Comparison of ENCODE assay signal across 18 cellular contexts in the genomic region with DNA sequence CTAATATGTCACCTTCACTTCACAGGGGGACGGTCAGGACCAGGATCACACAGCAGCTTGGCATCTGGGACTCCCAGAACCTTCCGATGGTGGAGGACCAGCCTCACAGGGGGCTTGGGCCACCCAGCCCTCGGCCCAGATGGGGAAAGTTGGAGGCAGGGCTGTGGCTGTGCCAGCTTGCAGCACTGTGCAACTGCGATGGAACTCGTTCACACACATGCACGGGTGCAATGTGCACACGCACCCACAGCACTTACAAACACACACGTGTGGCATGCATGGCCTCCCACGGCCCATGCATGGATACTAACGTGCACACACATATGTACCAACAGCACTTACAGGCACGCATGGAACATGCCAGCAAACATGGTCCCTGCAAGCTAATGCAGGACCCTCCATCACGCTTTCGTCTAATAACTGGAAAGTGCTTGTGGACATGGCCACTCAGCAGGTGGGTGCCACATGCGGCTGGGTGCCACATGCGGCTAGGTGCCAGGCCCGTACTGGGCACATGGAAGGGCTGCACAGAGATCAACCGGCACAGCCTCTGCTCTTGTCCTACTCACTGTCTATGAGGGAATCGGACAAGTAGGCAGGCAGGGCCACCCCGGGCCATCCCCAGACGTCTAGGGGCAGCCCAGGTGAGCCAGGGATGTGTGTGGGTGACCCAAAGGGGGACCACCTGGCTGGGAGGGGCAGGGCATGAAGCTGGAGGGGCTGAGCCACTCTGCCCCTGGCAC.
"Had no signal": no experiment of that assay in that cellular context is flagged by ENCODE, and none has a peak within 500 bp of the region (broad histone marks: within the 10 kb centered on the region; RNA-seq: fewer than 3 reads in every experiment).

No MANE protein-coding gene starts in this region.

- H3K4me3 ChIP-seq: coronary artery, lung, ovary, right atrium auricular region had no signal

- FAIRE-seq: endothelial cell of umbilical vein, small intestine, urothelium cell line had no signal

- H3K27me3 ChIP-seq: foreskin keratinocyte, ovary, right atrium auricular region had no signal

- ATAC-seq: foreskin keratinocyte, left lobe of liver had no signal

- H3K9me3 ChIP-seq: ovary, right atrium auricular region had no signal

- DNase-seq: effector CD4-positive, alpha-beta T cell; erythroblast; foreskin keratinocyte; hippocampal formation; kidney glomerular epithelial cell; mesenchymal stem cell; midbrain; naive B cell; ovary; small intestine; stimulated activated CD4-positive, alpha-beta T cell treated with anti-CD3 and anti-CD28 coated beads, Interleukin-12 subunit alpha, Interleukin-12 subunit beta, amount 100 ng/mL, for 4 hours; stimulated activated naive CD4-positive, alpha-beta T cell treated with Interleukin-2 at 50 U/mL for 16 hours had no signal

- H3K27ac ChIP-seq: coronary artery, foreskin keratinocyte, ovary, right atrium auricular region had no signal

- H3K4me1 ChIP-seq: foreskin keratinocyte had no signal

- H3K36me3 ChIP-seq: ovary, right atrium auricular region had no signal
